1 cellular context compared by ENCODE assay signal in the genomic region with DNA sequence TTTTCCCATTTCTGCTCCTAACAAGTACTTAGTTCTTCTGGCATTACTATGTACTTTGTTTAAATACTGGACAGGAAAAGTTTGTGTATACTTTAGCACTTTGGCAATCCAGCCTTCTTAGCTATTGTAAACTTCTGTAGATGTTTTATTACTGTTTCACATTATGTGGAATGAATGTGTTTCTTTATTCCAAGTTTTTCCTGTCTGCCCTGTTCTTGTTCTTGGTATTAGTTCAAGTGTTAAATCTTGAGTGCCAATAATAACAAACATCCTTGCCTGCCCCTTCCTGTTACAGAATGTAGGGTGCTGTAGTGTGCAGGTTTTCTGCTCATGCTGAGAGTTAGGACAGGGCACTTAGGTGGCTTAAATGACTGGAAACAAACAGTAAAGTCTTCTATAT.
TF ChIP-seq lines count a peak whose summit lies in the region.

No MANE protein-coding gene starts in this region.

TF ChIP-seq in endothelial cell of umbilical vein, 7 proteins besides CTCF, POLR2A, EP300 and RAD21:
- no peak for TF ChIP-seq MYC (IDR thresholded peaks at IDR 0.05; ENCODE audit: low read depth, low read length)
- no peak for TF ChIP-seq GATA2 (IDR thresholded peaks at IDR 0.05; ENCODE audit: insufficient read depth, insufficient read length, low read depth, low read length)
- peak; percentile 70 for TF ChIP-seq POLR2AphosphoS5 (IDR thresholded peaks at IDR 0.05; ENCODE audit: insufficient read depth, low read depth, low read length)
